16 cellular contexts compared by ENCODE assay signal in the genomic region with DNA sequence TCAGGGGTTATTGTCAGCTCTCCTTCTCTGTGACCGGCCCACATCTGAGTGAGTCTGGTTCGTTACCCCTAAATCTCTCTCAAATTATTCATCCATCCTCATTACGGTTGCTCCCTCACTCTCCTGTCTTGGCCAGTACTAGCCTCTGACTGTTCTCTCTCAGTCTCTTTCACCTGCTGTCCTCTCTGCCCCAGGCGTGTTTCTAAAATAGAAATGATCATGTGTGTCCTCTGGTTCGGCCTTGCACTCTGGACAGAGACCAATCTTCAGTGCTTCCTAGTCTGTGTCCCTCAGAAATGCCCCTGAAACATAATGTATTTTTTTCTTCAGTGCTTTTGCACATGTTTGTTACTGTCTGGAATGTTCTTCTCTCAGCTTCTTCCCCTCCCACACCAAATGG. TPM values are rescaled to one million over a fixed set of nuclear protein-coding genes. Genes with fewer than 3 reads are reported as not detected.
DNase-seq lines count a peak whose midpoint lies in the region; ATAC-seq and TF ChIP-seq lines count a peak whose summit lies in the region.
"Had no signal": no experiment of that assay in that cellular context is flagged by ENCODE, and none has a peak within 500 bp of the region (broad histone marks: within the 10 kb centered on the region; RNA-seq: fewer than 3 reads in every experiment).

No MANE protein-coding gene starts in this region.

- no peak for DNase-seq in activated naive CD4-positive, alpha-beta T cell treated with anti-CD3 and anti-CD28 coated beads for 36 hours
- DNase-seq in activated naive CD4-positive, alpha-beta T cell (lab: John Stamatoyannopoulos, UW), result no peak
- DNase-seq in activated T-helper 2 cell treated with anti-CD3 and anti-CD28 coated beads, Interferon-gamma antibody, Interleukin-2, Interleukin-4, amounts not matched to agents 10 μg/mL and 5 μg/mL and 100 μg/mL, durations not matched to agents 14 hours and 24 hours and 36 hours (ENCODE audit: low spot score), result no peak
- DNase-seq in left lobe of liver (ENCODE audit: low spot score) (peak; percentile 7), SIG-M5 (lab: John Stamatoyannopoulos, UW) (no peak), natural killer cell (no peak)
- DNase-seq: HCEC 1CT; NCI-H1092 treated with DMSO at 0.1 percent for 48 hours; NCI-H748 treated with DMSO at 0.1 percent for 48 hours; stimulated activated CD4-positive, alpha-beta T cell treated with anti-CD3 and anti-CD28 coated beads, Interleukin-15, amount 100 ng/mL, for 24 hours; stomach had no signal

- CTCF ChIA-PET in activated naive CD4-positive, alpha-beta T cell treated with anti-CD3 and anti-CD28 coated beads for 36 hours (lab: Charles Lee), result interaction anchor here (1.3 to 1.7 kb wide), 2 partner anchors 9 to 10 kb away, joined by 4 to 8 read pairs; no protein-coding TSS in a partner anchor

- peaks cover 53% of the 10 kb centered on the region for H3K36me3 Mint-ChIP-seq in activated naive CD4-positive, alpha-beta T cell treated with anti-CD3 and anti-CD28 coated beads for 36 hours (ENCODE audit: low read depth)
- H3K36me3 Mint-ChIP-seq in activated T-helper 2 cell treated with anti-CD3 and anti-CD28 coated beads, Interferon-gamma antibody, Interleukin-2, Interleukin-4, amounts not matched to agents 10 μg/mL and 5 μg/mL and 100 μg/mL, durations not matched to agents 14 hours and 24 hours and 36 hours (ENCODE audit: low read depth), result peaks cover 79% of the 10 kb centered on the region
- H3K36me3 Mint-ChIP-seq in stimulated activated memory B cell treated with anti-CD40 and anti-IgM and Interleukin-4, amounts not matched to agents 10 μg/mL and 1 μg/mL and 100 μg/mL, for 72 hours, result peaks cover 44% of the 10 kb centered on the region
- peaks cover 13% of the 10 kb centered on the region for H3K36me3 Mint-ChIP-seq in natural killer cell

- no peak overlapping the region for H3K4me3 Mint-ChIP-seq in activated naive CD4-positive, alpha-beta T cell treated with anti-CD3 and anti-CD28 coated beads for 36 hours
- H3K4me3 Mint-ChIP-seq in activated T-helper 2 cell treated with anti-CD3 and anti-CD28 coated beads, Interferon-gamma antibody, Interleukin-2, Interleukin-4, amounts not matched to agents 10 μg/mL and 5 μg/mL and 100 μg/mL, durations not matched to agents 14 hours and 24 hours and 36 hours (ENCODE audit: low read depth), result no peak overlapping the region
- H3K4me3 Mint-ChIP-seq in stimulated activated memory B cell treated with anti-CD40 and anti-IgM and Interleukin-4, amounts not matched to agents 10 μg/mL and 1 μg/mL and 100 μg/mL, for 72 hours, result no peak overlapping the region
- no peak overlapping the region for H3K4me3 Mint-ChIP-seq in natural killer cell

- TF ChIP-seq CTCF in natural killer cell (IDR thresholded peaks at IDR 0.05), result no peak

- H3K27me3 Mint-ChIP-seq in activated naive CD4-positive, alpha-beta T cell treated with anti-CD3 and anti-CD28 coated beads for 36 hours (ENCODE audit: low read depth), result no peaks in the 10 kb centered on the region
- no peaks in the 10 kb centered on the region for H3K27me3 Mint-ChIP-seq in activated T-helper 2 cell treated with anti-CD3 and anti-CD28 coated beads, Interferon-gamma antibody, Interleukin-2, Interleukin-4, amounts not matched to agents 10 μg/mL and 5 μg/mL and 100 μg/mL, durations not matched to agents 14 hours and 24 hours and 36 hours (ENCODE audit: low read depth)
- no peaks in the 10 kb centered on the region for H3K27me3 Mint-ChIP-seq in stimulated activated memory B cell treated with anti-CD40 and anti-IgM and Interleukin-4, amounts not matched to agents 10 μg/mL and 1 μg/mL and 100 μg/mL, for 72 hours
- H3K27me3 Mint-ChIP-seq in natural killer cell (ENCODE audit: low read depth in 2 of 2), result no peaks in the 10 kb centered on the region

- ATAC-seq in left lobe of liver (no peak), natural killer cell (no peak), HG02938 (IDR thresholded peaks at IDR 0.05; ENCODE audit: unreplicated experiment) (no peak)
- no peak for ATAC-seq in stimulated activated memory B cell treated with anti-CD40 and anti-IgM and Interleukin-4, amounts not matched to agents 10 μg/mL and 1 μg/mL and 100 μg/mL, for 72 hours
- ATAC-seq: esophagus mucosa, Panc1 had no signal

- peaks cover 47% of the 10 kb centered on the region for H3K4me1 Mint-ChIP-seq in activated naive CD4-positive, alpha-beta T cell treated with anti-CD3 and anti-CD28 coated beads for 36 hours (ENCODE audit: low read depth)
- H3K4me1 Mint-ChIP-seq in activated T-helper 2 cell treated with anti-CD3 and anti-CD28 coated beads, Interferon-gamma antibody, Interleukin-2, Interleukin-4, amounts not matched to agents 10 μg/mL and 5 μg/mL and 100 μg/mL, durations not matched to agents 14 hours and 24 hours and 36 hours (ENCODE audit: low read depth), result peaks cover 52% of the 10 kb centered on the region
- peaks cover 50% of the 10 kb centered on the region for H3K4me1 Mint-ChIP-seq in stimulated activated memory B cell treated with anti-CD40 and anti-IgM and Interleukin-4, amounts not matched to agents 10 μg/mL and 1 μg/mL and 100 μg/mL, for 72 hours
- peaks cover 35 to 36% of the 10 kb centered on the region in 2 donors for H3K4me1 Mint-ChIP-seq in natural killer cell

- intact Hi-C loops in activated naive CD4-positive, alpha-beta T cell treated with anti-CD3 and anti-CD28 coated beads for 36 hours (cut with micrococcal nuclease), result loop anchor here (1.0 kb wide), 1 partner anchor 10 kb away; no protein-coding TSS in a partner anchor
- intact Hi-C loops in activated T-helper 2 cell treated with anti-CD3 and anti-CD28 coated beads, Interferon-gamma antibody, Interleukin-2, Interleukin-4, amounts not matched to agents 10 μg/mL and 5 μg/mL and 100 μg/mL, durations not matched to agents 14 hours and 24 hours and 36 hours (cut with micrococcal nuclease), result no loop called here
- intact Hi-C loops in natural killer cell (cut with micrococcal nuclease), result no loop called here

- H3K9me3 Mint-ChIP-seq in activated naive CD4-positive, alpha-beta T cell treated with anti-CD3 and anti-CD28 coated beads for 36 hours, result no peaks in the 10 kb centered on the region
- no peaks in the 10 kb centered on the region for H3K9me3 Mint-ChIP-seq in activated T-helper 2 cell treated with anti-CD3 and anti-CD28 coated beads, Interferon-gamma antibody, Interleukin-2, Interleukin-4, amounts not matched to agents 10 μg/mL and 5 μg/mL and 100 μg/mL, durations not matched to agents 14 hours and 24 hours and 36 hours
- no peaks in the 10 kb centered on the region for H3K9me3 Mint-ChIP-seq in stimulated activated memory B cell treated with anti-CD40 and anti-IgM and Interleukin-4, amounts not matched to agents 10 μg/mL and 1 μg/mL and 100 μg/mL, for 72 hours
- H3K9me3 Mint-ChIP-seq in natural killer cell, result no peaks in the 10 kb centered on the region

- H3K27ac Mint-ChIP-seq in activated naive CD4-positive, alpha-beta T cell treated with anti-CD3 and anti-CD28 coated beads for 36 hours, result peak overlapping the region; percentile 10
- H3K27ac Mint-ChIP-seq in activated T-helper 2 cell treated with anti-CD3 and anti-CD28 coated beads, Interferon-gamma antibody, Interleukin-2, Interleukin-4, amounts not matched to agents 10 μg/mL and 5 μg/mL and 100 μg/mL, durations not matched to agents 14 hours and 24 hours and 36 hours, result peak overlapping the region; percentile 59
- H3K27ac Mint-ChIP-seq in stimulated activated memory B cell treated with anti-CD40 and anti-IgM and Interleukin-4, amounts not matched to agents 10 μg/mL and 1 μg/mL and 100 μg/mL, for 72 hours, result peak overlapping the region; percentile 16
- peak overlapping the region in 1 of 2 donors; percentile 0 for H3K27ac Mint-ChIP-seq in natural killer cell

RNA-seq across cellular contexts. Expression of gene PSMD13, which starts 4.9 kb away (rescaled TPM):
- total RNA-seq in activated naive CD4-positive, alpha-beta T cell treated with anti-CD3 and anti-CD28 coated beads for 36 hours, result 100 to 1,000 TPM; 206 to 210 TPM
- total RNA-seq in activated T-helper 2 cell treated with anti-CD3 and anti-CD28 coated beads, Interferon-gamma antibody, Interleukin-2, Interleukin-4, amounts not matched to agents 10 μg/mL and 5 μg/mL and 100 μg/mL, durations not matched to agents 14 hours and 24 hours and 36 hours, result 255 and 258 TPM in 2 replicates
- 49.5 TPM for total RNA-seq in left lobe of liver
- 100 to 1,000 TPM in 2 of 3 donors, 10 to 100 TPM in 1; 94.6 to 111 (median 104) TPM for total RNA-seq in natural killer cell

RNA-seq across cellular contexts. Expression of gene SIRT3, which starts 5.5 kb away (rescaled TPM):
- 10 to 100 TPM; 16.1 to 20.1 TPM for total RNA-seq in activated naive CD4-positive, alpha-beta T cell treated with anti-CD3 and anti-CD28 coated beads for 36 hours
- total RNA-seq in activated T-helper 2 cell treated with anti-CD3 and anti-CD28 coated beads, Interferon-gamma antibody, Interleukin-2, Interleukin-4, amounts not matched to agents 10 μg/mL and 5 μg/mL and 100 μg/mL, durations not matched to agents 14 hours and 24 hours and 36 hours, result 17.0 and 17.3 TPM in 2 replicates
- total RNA-seq in left lobe of liver (21.4 TPM), natural killer cell (10 to 100 TPM; 20.1 to 24.2 (median 21.2) TPM)

RNA-seq across cellular contexts. Expression of gene RIC8A, which starts 34.1 kb away (rescaled TPM):
- total RNA-seq in activated naive CD4-positive, alpha-beta T cell treated with anti-CD3 and anti-CD28 coated beads for 36 hours, result 10 to 100 TPM; 74.9 to 85.0 TPM
- 109 and 110 TPM in 2 replicates for total RNA-seq in activated T-helper 2 cell treated with anti-CD3 and anti-CD28 coated beads, Interferon-gamma antibody, Interleukin-2, Interleukin-4, amounts not matched to agents 10 μg/mL and 5 μg/mL and 100 μg/mL, durations not matched to agents 14 hours and 24 hours and 36 hours
- total RNA-seq in left lobe of liver (31.4 TPM), natural killer cell (100 to 1,000 TPM; 102 to 153 (median 106) TPM)

RNA-seq across cellular contexts. Expression of gene BET1L, which starts 34.4 kb away (rescaled TPM):
- 10 to 100 TPM; 50.4 to 51.6 TPM for total RNA-seq in activated naive CD4-positive, alpha-beta T cell treated with anti-CD3 and anti-CD28 coated beads for 36 hours
- total RNA-seq in activated T-helper 2 cell treated with anti-CD3 and anti-CD28 coated beads, Interferon-gamma antibody, Interleukin-2, Interleukin-4, amounts not matched to agents 10 μg/mL and 5 μg/mL and 100 μg/mL, durations not matched to agents 14 hours and 24 hours and 36 hours, result 43.7 and 46.3 TPM in 2 replicates
- total RNA-seq in left lobe of liver, result 33.6 TPM
- 10 to 100 TPM; 32.4 to 44.1 (median 35.8) TPM for total RNA-seq in natural killer cell

RNA-seq across cellular contexts. Expression of gene NLRP6, which starts 36.6 kb away (rescaled TPM):
- total RNA-seq in activated naive CD4-positive, alpha-beta T cell treated with anti-CD3 and anti-CD28 coated beads for 36 hours, result 1 to 10 TPM; 1.2 to 1.5 TPM
- 0.97 and 1.1 TPM in 2 replicates for total RNA-seq in activated T-helper 2 cell treated with anti-CD3 and anti-CD28 coated beads, Interferon-gamma antibody, Interleukin-2, Interleukin-4, amounts not matched to agents 10 μg/mL and 5 μg/mL and 100 μg/mL, durations not matched to agents 14 hours and 24 hours and 36 hours
- total RNA-seq in left lobe of liver, result 1.9 TPM
- total RNA-seq in natural killer cell, result 1 to 10 TPM; 1.7 to 3.0 (median 2.3) TPM
- total RNA-seq: cardiac muscle cell had no signal
